In the genomic region with DNA sequence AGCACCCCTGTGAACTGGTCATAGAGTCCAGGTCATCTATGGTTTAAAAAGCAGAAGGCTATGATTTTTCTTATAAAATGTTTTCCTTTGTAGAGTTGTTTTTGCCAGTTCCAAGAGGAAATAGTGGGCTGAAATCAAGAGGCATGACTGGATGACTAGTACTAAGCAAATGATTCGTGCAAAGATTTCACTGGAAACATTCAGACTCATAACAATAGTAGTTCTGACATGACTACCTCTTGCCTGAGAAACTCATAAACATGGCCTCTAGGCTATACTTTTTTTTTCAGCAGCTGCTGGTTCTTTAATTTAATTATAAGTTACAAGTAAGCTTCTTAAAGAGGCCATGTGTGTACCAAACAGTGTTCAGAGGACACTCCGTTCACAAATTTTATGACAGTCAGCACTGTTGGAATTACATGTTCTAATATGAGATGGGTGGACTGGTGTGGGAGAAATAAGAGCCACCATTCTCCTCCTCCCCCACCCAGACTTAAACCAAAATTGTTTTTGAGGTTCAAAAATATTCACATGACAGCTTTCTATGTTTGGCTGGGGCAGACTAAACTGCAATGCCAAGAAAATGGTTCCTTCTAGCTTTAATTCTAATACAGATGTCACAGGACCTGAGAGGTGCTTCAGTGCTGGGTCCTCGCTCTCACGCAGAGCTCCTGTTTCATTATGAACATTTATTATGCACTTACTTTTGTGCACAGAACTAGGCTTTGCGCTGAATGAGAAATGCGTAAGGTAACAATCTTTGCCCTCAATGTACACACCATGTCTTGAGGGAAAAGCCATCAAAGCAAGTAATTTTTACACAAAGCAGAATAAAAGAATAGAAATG, we compare ENCODE assay signal across 11 cellular contexts.
A peak's percentile ranks its signal among the peaks of the same experiment; 100 is the strongest.
DNase-seq lines count a peak whose midpoint lies in the region; ATAC-seq lines count a peak whose summit lies in the region.
"Had no signal": no experiment of that assay in that cellular context is flagged by ENCODE, and none has a peak within 500 bp of the region (broad histone marks: within the 10 kb centered on the region; RNA-seq: fewer than 3 reads in every experiment).

No MANE protein-coding gene starts in this region.

- no peaks in the 10 kb centered on the region for H3K27me3 Mint-ChIP-seq in activated CD4-positive, alpha-beta T cell treated with anti-CD3 and anti-CD28 coated beads, Interleukin-2, amount 10 ng/mL, durations not matched to agents 24 days and 14 days

- intact Hi-C loops in activated CD4-positive, alpha-beta T cell treated with anti-CD3 and anti-CD28 coated beads, Interleukin-2, amount 10 ng/mL, durations not matched to agents 24 days and 14 days (cut with micrococcal nuclease): loop anchor here (5.0 kb wide), 1 partner anchor 33 kb away; no protein-coding TSS in a partner anchor
- intact Hi-C loops in aorta (cut with DNase I): no loop called here

- H3K9me3 Mint-ChIP-seq in activated CD4-positive, alpha-beta T cell treated with anti-CD3 and anti-CD28 coated beads, Interleukin-2, amount 10 ng/mL, durations not matched to agents 24 days and 14 days: peaks cover 5% of the 10 kb centered on the region

- H3K4me3 Mint-ChIP-seq in activated CD4-positive, alpha-beta T cell treated with anti-CD3 and anti-CD28 coated beads, Interleukin-2, amount 10 ng/mL, durations not matched to agents 24 days and 14 days: no peak overlapping the region
- H3K4me3 Mint-ChIP-seq: neural crest cell had no signal

- in situ Hi-C loops in KBM-7 (cut with MboI; ENCODE audit: low pct_unique_long_range_greater_than_20kb, low sequenced_read_pairs): no loop called here

- H3K9me3 ChIP-seq in aorta (ENCODE audit: control insufficient read depth, low read length): peaks cover 1% of the 10 kb centered on the region
- H3K9me3 ChIP-seq: esophagus squamous epithelium had no signal

- H3K27me3 ChIP-seq in aorta (ENCODE audit: control insufficient read depth in 1 of 2, insufficient read depth in 2 of 2, low read length in 1 of 2): no peaks in the 10 kb centered on the region
- H3K27me3 ChIP-seq: esophagus squamous epithelium had no signal

- H3K27ac ChIP-seq in skin epidermis: peak overlapping the region in 13 of 21 experiments; percentile 11 to 86 (median 60)
- no peak overlapping the region for H3K27ac ChIP-seq in aorta (ENCODE audit: low read depth in 1 of 2, low read length in 2 of 2)
- H3K27ac ChIP-seq: esophagus squamous epithelium had no signal

- ATAC-seq in HG02623 (IDR thresholded peaks at IDR 0.05; ENCODE audit: unreplicated experiment) (peak; percentile 44), aorta (ENCODE audit: low FRiP score) (no peak)

- no peak for DNase-seq in activated CD4-positive, alpha-beta T cell treated with anti-CD3 and anti-CD28 coated beads, Interleukin-2, amount 10 ng/mL, durations not matched to agents 24 days and 14 days
- no peak for DNase-seq in activated CD4-positive, alpha-beta T cell treated with anti-CD3 and anti-CD28 coated beads, Interleukin-2, amount 50 U/mL, for 1 hour
- DNase-seq in NCI-H82 treated with DMSO at 0.1 percent for 48 hours (lab: John Stamatoyannopoulos, UW; ENCODE audit: unreplicated experiment) (peak; percentile 7), DMS114 treated with DMSO at 0.1 percent for 48 hours (lab: John Stamatoyannopoulos, UW; ENCODE audit: unreplicated experiment) (no peak), aorta (no peak), KBM-7 (no peak)
- DNase-seq: esophagus squamous epithelium, NCI-H524 treated with DMSO at 0.1 percent for 48 hours had no signal

- H3K36me3 Mint-ChIP-seq in activated CD4-positive, alpha-beta T cell treated with anti-CD3 and anti-CD28 coated beads, Interleukin-2, amount 10 ng/mL, durations not matched to agents 24 days and 14 days (ENCODE audit: low read depth): no peaks in the 10 kb centered on the region

- H3K4me1 Mint-ChIP-seq in activated CD4-positive, alpha-beta T cell treated with anti-CD3 and anti-CD28 coated beads, Interleukin-2, amount 10 ng/mL, durations not matched to agents 24 days and 14 days: peaks cover 9% of the 10 kb centered on the region
- H3K4me1 Mint-ChIP-seq: neural crest cell had no signal

- H3K36me3 ChIP-seq in aorta (ENCODE audit: control insufficient read depth in 1 of 2, insufficient read depth in 2 of 2, low read length in 1 of 2): no peaks in the 10 kb centered on the region
- H3K36me3 ChIP-seq: esophagus squamous epithelium had no signal

- peak overlapping the region; percentile 80 for H3K27ac Mint-ChIP-seq in activated CD4-positive, alpha-beta T cell treated with anti-CD3 and anti-CD28 coated beads, Interleukin-2, amount 10 ng/mL, durations not matched to agents 24 days and 14 days

- H3K4me3 ChIP-seq in skin epidermis (no peak overlapping the region), aorta (ENCODE audit: low read length in 2 of 2) (no peak overlapping the region)
- H3K4me3 ChIP-seq: esophagus squamous epithelium had no signal

- WGBS in aorta, 2 donors: 89 to 91% methylated on average over 6 of the region's 6 CpGs

- no peaks in the 10 kb centered on the region for H3K4me1 ChIP-seq in aorta (ENCODE audit: control insufficient read depth in 1 of 2, insufficient read depth in 2 of 2, low read length in 2 of 2)

Comparison
In these comparisons a context has a peak if more than half of its experiments do, and no peak if none do; other contexts are left out.
1. H3K27ac ChIP-seq: peak in skin epidermis (13 of 21); none in aorta (0 of 2).